8 cellular contexts compared by ENCODE assay signal in the genomic region with DNA sequence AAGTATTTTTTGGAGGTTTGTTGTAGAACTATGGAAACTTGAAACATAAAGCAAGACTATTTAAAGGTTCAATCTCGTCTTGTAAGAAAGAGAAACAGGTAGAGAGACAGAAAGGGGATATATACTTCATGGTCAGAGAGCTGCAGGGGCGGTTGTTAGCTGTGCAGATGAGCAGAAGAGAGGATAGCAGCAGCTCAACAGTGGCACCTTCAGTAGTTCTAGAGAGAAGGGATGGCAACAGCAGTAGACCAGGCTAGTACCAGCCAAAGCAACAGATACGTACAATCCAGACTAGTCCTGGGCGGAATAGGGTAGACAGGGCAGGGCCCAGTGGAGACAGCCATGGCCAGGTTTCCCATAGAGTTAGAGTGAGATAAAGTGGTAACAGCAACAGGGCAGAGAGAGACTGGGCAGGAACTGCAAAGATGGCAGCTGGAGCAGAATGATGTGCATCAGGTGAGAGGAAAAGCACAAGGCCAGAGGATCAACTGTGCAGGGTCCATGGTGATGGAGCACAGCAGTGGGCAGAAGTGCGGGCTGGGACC.
DNase-seq lines count a peak whose midpoint lies in the region; ATAC-seq and TF ChIP-seq lines count a peak whose summit lies in the region.

No MANE protein-coding gene starts in this region.

- peaks cover 3% of the 10 kb centered on the region; the same call in 1 of the 2 replicates for H3F3A ChIP-seq in SU-DHL-6 (ENCODE audit: insufficient read depth)

- H3K36me3 ChIP-seq in SU-DHL-6 (ENCODE audit: low read length): no peaks in the 10 kb centered on the region
- no peaks in the 10 kb centered on the region for H3K36me3 ChIP-seq in osteoblast (ENCODE audit: insufficient read depth, low read length)

- H3K4me1 Mint-ChIP-seq in central memory CD8-positive, alpha-beta T cell: peaks cover 24% of the 10 kb centered on the region

- H3K9me2 ChIP-seq in SU-DHL-6 (replicated peaks; ENCODE audit: insufficient read depth, low read length): no peaks in the 10 kb centered on the region

- TF ChIP-seq CTCF in SU-DHL-6 (IDR thresholded peaks at IDR 0.05; ENCODE audit: insufficient read depth, low read length, poor library complexity, severe bottlenecking): no peak
- TF ChIP-seq CTCF in osteoblast (IDR thresholded peaks at IDR 0.05; ENCODE audit: extremely low read depth, low read depth, low read length): no peak

- H3K79me2 ChIP-seq in SU-DHL-6 (ENCODE audit: insufficient read depth, low read length) (no peaks in the 10 kb centered on the region), osteoblast (ENCODE audit: insufficient read depth, low read length) (no peaks in the 10 kb centered on the region)

- H4K20me1 ChIP-seq in SU-DHL-6 (ENCODE audit: low read depth, low read length) (no peaks in the 10 kb centered on the region), osteoblast (ENCODE audit: insufficient read depth, low read length) (no peaks in the 10 kb centered on the region)

- peak overlapping the region; percentile 87 for H3K27ac ChIP-seq in SU-DHL-6 (ENCODE audit: low read depth, low read length)
- peak overlapping the region; percentile 77 for H3K27ac ChIP-seq in osteoblast (ENCODE audit: low read depth, low read length)

- H3K9me3 Mint-ChIP-seq in central memory CD8-positive, alpha-beta T cell: no peaks in the 10 kb centered on the region

- H3K4me1 ChIP-seq in osteoblast (ENCODE audit: insufficient read depth, low read length): no peaks in the 10 kb centered on the region

- ATAC-seq in GM21447 (IDR thresholded peaks at IDR 0.05; ENCODE audit: unreplicated experiment): peak; percentile 61
- ATAC-seq in central memory CD8-positive, alpha-beta T cell (replicated peaks; ENCODE audit: extremely low read depth, poor library complexity, severe bottlenecking): peak; percentile 79

- H2AFZ ChIP-seq in SU-DHL-6 (ENCODE audit: low read depth, low read length, severe bottlenecking): no peak overlapping the region
- H2AFZ ChIP-seq in osteoblast (ENCODE audit: low read length): no peak overlapping the region

- no peak overlapping the region for H3K4me3 ChIP-seq in SU-DHL-6 (ENCODE audit: insufficient read depth, low read length, poor library complexity, severe bottlenecking)
- H3K4me3 ChIP-seq in osteoblast (ENCODE audit: insufficient read depth, low read length): no peak overlapping the region

- H3K4me2 ChIP-seq in SU-DHL-6 (ENCODE audit: low read depth, low read length, poor library complexity, severe bottlenecking) (peak overlapping the region; percentile 53), osteoblast (ENCODE audit: insufficient read depth, low read length) (no peak overlapping the region)

- H3K27ac Mint-ChIP-seq in central memory CD8-positive, alpha-beta T cell (ENCODE audit: low read depth): peak overlapping the region; percentile 99

- H3K36me3 Mint-ChIP-seq in central memory CD8-positive, alpha-beta T cell (ENCODE audit: insufficient read depth): peaks cover 17% of the 10 kb centered on the region

- H3K4me3 Mint-ChIP-seq in central memory CD8-positive, alpha-beta T cell: peak overlapping the region; percentile 78

- no peaks in the 10 kb centered on the region for H3K9me3 ChIP-seq in SU-DHL-6 (ENCODE audit: insufficient read depth, low read length)
- no peaks in the 10 kb centered on the region for H3K9me3 ChIP-seq in osteoblast (ENCODE audit: low read depth, low read length)

- DNase-seq in EH (ENCODE audit: low read depth): peak; percentile 84
- peak; percentile 25 for DNase-seq in HK-2 (ENCODE audit: unreplicated experiment)
- DNase-seq in central memory CD8-positive, alpha-beta T cell (ENCODE audit: low spot score in 2 of 2): peak in 1 of 2 donors; percentile 52
- DNase-seq in osteoblast (ENCODE audit: insufficient read length, low spot score, missing footprints): peak; percentile 71
- no peak for DNase-seq in NCI-H345 (lab: John Stamatoyannopoulos, UW)
- DNase-seq in ureter (ENCODE audit: low spot score): no peak

- H3K9ac ChIP-seq in SU-DHL-6 (ENCODE audit: low read length): peak overlapping the region; percentile 26; the same call in 1 of the 2 replicates

- H3K27me3 ChIP-seq in SU-DHL-6 (ENCODE audit: low read length) (no peaks in the 10 kb centered on the region), osteoblast (ENCODE audit: insufficient read depth, low read length) (peaks cover 55% of the 10 kb centered on the region)

- peaks cover 29% of the 10 kb centered on the region for H3K27me3 Mint-ChIP-seq in central memory CD8-positive, alpha-beta T cell

Comparison
In these comparisons a context has a peak if more than half of its experiments do, and no peak if none do; other contexts are left out.
1. DNase-seq: peak in EH (single experiment), HK-2 (single experiment) and osteoblast (single experiment); none in NCI-H345 (single experiment) and ureter (single experiment).